25 cellular contexts compared by ENCODE assay signal in the genomic region with DNA sequence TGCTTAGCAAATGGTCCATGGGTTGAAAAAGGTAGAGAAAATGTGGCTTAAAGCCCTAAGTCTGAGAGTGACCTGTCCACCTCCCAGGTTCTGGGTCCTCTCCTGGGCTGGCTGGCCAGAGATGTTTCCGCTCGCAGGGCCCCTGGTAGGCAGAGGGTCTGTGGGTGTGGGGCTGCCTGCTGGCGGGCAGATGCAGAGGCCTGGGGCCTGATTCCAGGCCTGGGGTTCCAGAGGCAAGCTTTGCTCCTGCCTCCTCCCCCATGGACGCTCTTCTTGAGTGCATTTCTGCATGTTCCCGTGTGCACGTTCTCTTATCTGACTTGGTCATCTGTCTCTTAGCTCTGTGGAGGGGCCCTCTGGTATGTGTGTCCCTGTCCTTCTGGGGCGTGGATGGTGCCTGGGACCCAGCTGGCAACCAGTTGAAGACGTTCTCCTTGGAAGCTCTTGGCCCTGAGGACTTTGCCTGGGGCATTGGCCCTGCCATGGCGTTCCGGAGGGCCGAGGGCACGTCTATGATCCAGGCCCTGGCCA.
"Had no signal": no experiment of that assay in that cellular context is flagged by ENCODE, and none has a peak within 500 bp of the region (broad histone marks: within the 10 kb centered on the region; RNA-seq: fewer than 3 reads in every experiment).

No MANE protein-coding gene starts in this region.

- H3K27me3 ChIP-seq: gastroesophageal sphincter, heart right ventricle, right atrium auricular region, upper lobe of left lung had no signal

- H3K9me3 ChIP-seq: gastroesophageal sphincter, heart right ventricle, right atrium auricular region, upper lobe of left lung had no signal

- H3K9me3 Mint-ChIP-seq: activated B cell treated with CpG ODN at 0.5 μM for 24 hours; activated naive CD8-positive, alpha-beta T cell treated with anti-CD3 and anti-CD28 coated beads, Interleukin-2, amount 50 U/mL, for 24 hours; activated T-helper 1 cell treated with anti-CD3 and anti-CD28 coated beads, Interleukin-12 subunit alpha, Interleukin-12 subunit beta, Interleukin-2, Interleukin-4 antibody, amounts not matched to agents 30 ng/mL and 10 ng/mL and 1 ng/mL, durations not matched to agents 14 hours and 24 hours and 36 hours; naive B cell; T-helper 1 cell treated with Interleukin-12 subunit alpha and Interleukin-12 subunit beta and Interleukin-4 antibody, amounts not matched to agents 30 μg/mL and 1 μg/mL, for 36 hours had no signal

- H3K27ac Mint-ChIP-seq: activated B cell treated with CpG ODN at 0.5 μM for 24 hours; activated CD8-positive, alpha-beta T cell treated with anti-CD3 and anti-CD28 coated beads, Interleukin-2, amount 10 ng/mL, durations not matched to agents 7 days and 5 days; activated naive CD8-positive, alpha-beta T cell treated with anti-CD3 and anti-CD28 coated beads, Interleukin-2, amount 50 U/mL, for 24 hours; activated T-helper 1 cell treated with anti-CD3 and anti-CD28 coated beads, Interleukin-12 subunit alpha, Interleukin-12 subunit beta, Interleukin-2, Interleukin-4 antibody, amounts not matched to agents 30 ng/mL and 10 ng/mL and 1 ng/mL, durations not matched to agents 14 hours and 24 hours and 36 hours; progenitor cell of endocrine pancreas; T-helper 1 cell treated with Interleukin-12 subunit alpha and Interleukin-12 subunit beta and Interleukin-4 antibody, amounts not matched to agents 30 μg/mL and 1 μg/mL, for 36 hours had no signal

- H3K4me3 Mint-ChIP-seq: activated B cell treated with CpG ODN at 0.5 μM for 24 hours; activated CD8-positive, alpha-beta T cell treated with anti-CD3 and anti-CD28 coated beads, Interleukin-2, amount 10 ng/mL, durations not matched to agents 7 days and 5 days; activated naive CD8-positive, alpha-beta T cell treated with anti-CD3 and anti-CD28 coated beads, Interleukin-2, amount 50 U/mL, for 24 hours; T-helper 1 cell treated with Interleukin-12 subunit alpha and Interleukin-12 subunit beta and Interleukin-4 antibody, amounts not matched to agents 30 μg/mL and 1 μg/mL, for 36 hours had no signal

- DNase-seq: activated B cell treated with CpG ODN at 0.5 μM for 24 hours; activated CD4-positive, alpha-beta T cell treated with anti-CD3 and anti-CD28 coated beads for 48 hours; activated CD8-positive, alpha-beta memory T cell treated with anti-CD3 and anti-CD28 coated beads, Interleukin-2, amount 50 U/mL, for 4 hours; activated CD8-positive, alpha-beta T cell treated with anti-CD3 and anti-CD28 coated beads, Interleukin-2, amount 10 ng/mL, durations not matched to agents 7 days and 5 days; activated naive CD4-positive, alpha-beta T cell; activated naive CD8-positive, alpha-beta T cell treated with anti-CD3 and anti-CD28 coated beads, Interleukin-2, amount 50 U/mL, for 24 hours; aorta; cerebellar nuclear complex; effector memory CD4-positive, alpha-beta T cell; heart right ventricle; islet precursor cell; midbrain; naive B cell; occipital lobe; stimulated activated CD4-positive, alpha-beta T cell treated with anti-CD3 and anti-CD28 coated beads, Interleukin-4, amount 100 ng/mL, for 1 hour; stimulated activated naive CD4-positive, alpha-beta T cell; substantia nigra; upper lobe of left lung had no signal

- H3K27ac ChIP-seq: epithelial cell of prostate, gastroesophageal sphincter, heart right ventricle, right atrium auricular region, upper lobe of left lung had no signal

- H3K27me3 Mint-ChIP-seq: activated B cell treated with CpG ODN at 0.5 μM for 24 hours; activated naive CD8-positive, alpha-beta T cell treated with anti-CD3 and anti-CD28 coated beads, Interleukin-2, amount 50 U/mL, for 24 hours; naive B cell; progenitor cell of endocrine pancreas had no signal

- ATAC-seq: activated CD8-positive, alpha-beta T cell treated with anti-CD3 and anti-CD28 coated beads, Interleukin-2, amount 10 ng/mL, durations not matched to agents 7 days and 5 days; activated naive CD8-positive, alpha-beta T cell treated with anti-CD3 and anti-CD28 coated beads, Interleukin-2, amount 50 U/mL, for 24 hours; gastroesophageal sphincter; heart right ventricle; left lobe of liver had no signal

- H3K4me3 ChIP-seq: gastroesophageal sphincter, heart right ventricle, right atrium auricular region, upper lobe of left lung had no signal
